ENCODE assay signal across 12 cellular contexts in genomic region chr16:56814537-56815432, GRCh38. TPM values are rescaled to one million over a fixed set of nuclear protein-coding genes. Genes with fewer than 3 reads are reported as not detected.
DNase-seq lines count a peak whose midpoint lies in the region; ATAC-seq, FAIRE-seq and TF ChIP-seq lines count a peak whose summit lies in the region.
"Had no signal": no experiment of that assay in that cellular context is flagged by ENCODE, and none has a peak within 500 bp of the region (broad histone marks: within the 10 kb centered on the region; RNA-seq: fewer than 3 reads in every experiment).

No MANE protein-coding gene starts in this region.

- H3K27ac Mint-ChIP-seq in HFFc6 (peak overlapping the region; percentile 73), WTC11 (peak overlapping the region; percentile 14; the same call in 1 of the 2 replicates)
- no peak overlapping the region for H3K27ac Mint-ChIP-seq in activated T-helper 1 cell treated with anti-CD3 and anti-CD28 coated beads, Interleukin-12 subunit alpha, Interleukin-12 subunit beta, Interleukin-2, Interleukin-4 antibody, amounts not matched to agents 30 ng/mL and 10 ng/mL and 1 ng/mL, durations not matched to agents 14 hours and 24 hours and 36 hours
- H3K27ac Mint-ChIP-seq in activated CD8-positive, alpha-beta T cell treated with anti-CD3 and anti-CD28 coated beads for 36 hours, result no peak overlapping the region

- peaks cover 4% of the 10 kb centered on the region for H3K9me1 ChIP-seq in keratinocyte (ENCODE audit: control insufficient read depth, extremely low read depth, insufficient read depth, low read length)

- H3K4me1 Mint-ChIP-seq in HFFc6 (ENCODE audit: low read depth) (peaks cover 55% of the 10 kb centered on the region), WTC11 (peaks cover 3% of the 10 kb centered on the region; the same call in 1 of the 2 replicates)
- no peaks in the 10 kb centered on the region for H3K4me1 Mint-ChIP-seq in activated T-helper 1 cell treated with anti-CD3 and anti-CD28 coated beads, Interleukin-12 subunit alpha, Interleukin-12 subunit beta, Interleukin-2, Interleukin-4 antibody, amounts not matched to agents 30 ng/mL and 10 ng/mL and 1 ng/mL, durations not matched to agents 14 hours and 24 hours and 36 hours (ENCODE audit: low read depth)
- H3K4me1 Mint-ChIP-seq in activated CD8-positive, alpha-beta T cell treated with anti-CD3 and anti-CD28 coated beads for 36 hours (ENCODE audit: low read depth), result no peaks in the 10 kb centered on the region

- 44% methylated on average over 9 of the region's 9 CpGs for WGBS in smooth muscle cell (ENCODE audit: low lambda C conversion rate)

- intact Hi-C loops in PC-3 (cut with micrococcal nuclease), result no loop called here
- intact Hi-C loops in activated T-helper 1 cell treated with anti-CD3 and anti-CD28 coated beads, Interleukin-12 subunit alpha, Interleukin-12 subunit beta, Interleukin-2, Interleukin-4 antibody, amounts not matched to agents 30 ng/mL and 10 ng/mL and 1 ng/mL, durations not matched to agents 14 hours and 24 hours and 36 hours (cut with micrococcal nuclease), result no loop called here
- intact Hi-C loops in activated CD8-positive, alpha-beta T cell treated with anti-CD3 and anti-CD28 coated beads for 36 hours (cut with micrococcal nuclease), result no loop called here

- H3K9ac ChIP-seq in keratinocyte (ENCODE audit: control insufficient read depth, extremely low read depth, insufficient read depth, low read length), result no peak overlapping the region
- H3K9ac ChIP-seq in smooth muscle cell (ENCODE audit: low read depth), result no peak overlapping the region
- no peak overlapping the region for H3K9ac ChIP-seq in PC-3 (ENCODE audit: low read length)

- H3K4me3 ChIP-seq in keratinocyte (ENCODE audit: control insufficient read depth in 2 of 3, extremely low read depth in 1 of 3, insufficient read depth in 2 of 3, low read depth in 1 of 3, low read length in 3 of 3), result no peak overlapping the region
- H3K4me3 ChIP-seq in smooth muscle cell, result no peak overlapping the region
- H3K4me3 ChIP-seq in PC-3 (ENCODE audit: low read length), result no peak overlapping the region
- H3K4me3 ChIP-seq: thoracic aorta had no signal

- peaks cover 3 to 5% of the 10 kb centered on the region in 2 experiments for H3K36me3 ChIP-seq in keratinocyte (ENCODE audit: control insufficient read depth in 2 of 2, extremely low read depth in 1 of 2, insufficient read depth in 2 of 2, low read length in 2 of 2)
- no peaks in the 10 kb centered on the region for H3K36me3 ChIP-seq in smooth muscle cell (ENCODE audit: low read depth)
- no peaks in the 10 kb centered on the region; the same call in none of the 2 replicates for H3K36me3 ChIP-seq in PC-3 (ENCODE audit: low read depth, low read length)

- H2AFZ ChIP-seq in keratinocyte (ENCODE audit: control insufficient read depth, low read length), result no peak overlapping the region
- H2AFZ ChIP-seq in smooth muscle cell (ENCODE audit: low read depth), result no peak overlapping the region
- no peak overlapping the region for H2AFZ ChIP-seq in PC-3 (ENCODE audit: low read length)

- no peak for ATAC-seq in WTC11
- ATAC-seq in PC-3, result no peak
- ATAC-seq in activated CD8-positive, alpha-beta T cell treated with anti-CD3 and anti-CD28 coated beads for 36 hours, result no peak

- H3K27me3 Mint-ChIP-seq in HFFc6 (ENCODE audit: insufficient read depth) (no peaks in the 10 kb centered on the region), WTC11 (ENCODE audit: low read depth) (no peaks in the 10 kb centered on the region)
- H3K27me3 Mint-ChIP-seq in activated T-helper 1 cell treated with anti-CD3 and anti-CD28 coated beads, Interleukin-12 subunit alpha, Interleukin-12 subunit beta, Interleukin-2, Interleukin-4 antibody, amounts not matched to agents 30 ng/mL and 10 ng/mL and 1 ng/mL, durations not matched to agents 14 hours and 24 hours and 36 hours (ENCODE audit: insufficient read depth), result no peaks in the 10 kb centered on the region
- H3K27me3 Mint-ChIP-seq in activated CD8-positive, alpha-beta T cell treated with anti-CD3 and anti-CD28 coated beads for 36 hours, result no peaks in the 10 kb centered on the region

- H3F3A ChIP-seq in smooth muscle cell (ENCODE audit: low read depth) (peaks cover 5% of the 10 kb centered on the region), PC-3 (ENCODE audit: low read length, unreplicated experiment) (no peaks in the 10 kb centered on the region)

- H3K9me3 Mint-ChIP-seq in HFFc6 (no peaks in the 10 kb centered on the region), WTC11 (no peaks in the 10 kb centered on the region)
- no peaks in the 10 kb centered on the region for H3K9me3 Mint-ChIP-seq in activated T-helper 1 cell treated with anti-CD3 and anti-CD28 coated beads, Interleukin-12 subunit alpha, Interleukin-12 subunit beta, Interleukin-2, Interleukin-4 antibody, amounts not matched to agents 30 ng/mL and 10 ng/mL and 1 ng/mL, durations not matched to agents 14 hours and 24 hours and 36 hours
- H3K9me3 Mint-ChIP-seq in activated CD8-positive, alpha-beta T cell treated with anti-CD3 and anti-CD28 coated beads for 36 hours, result no peaks in the 10 kb centered on the region

- H3K79me2 ChIP-seq in keratinocyte (ENCODE audit: control insufficient read depth, insufficient read depth, low read length), result peaks cover 2% of the 10 kb centered on the region
- H3K79me2 ChIP-seq in smooth muscle cell (ENCODE audit: low read depth), result no peaks in the 10 kb centered on the region
- peaks cover 1% of the 10 kb centered on the region; the same call in 1 of the 2 replicates for H3K79me2 ChIP-seq in PC-3 (ENCODE audit: low read length)

- H3K27ac ChIP-seq in keratinocyte (ENCODE audit: control insufficient read depth, insufficient read depth, low read length) (no peak overlapping the region), smooth muscle cell (ENCODE audit: low read depth) (peak overlapping the region; percentile 55), PC-3 (ENCODE audit: low read length) (no peak overlapping the region)
- H3K27ac ChIP-seq: thoracic aorta had no signal

- dilution Hi-C loops in keratinocyte (cut with MboI; ENCODE audit: extremely low pct_ligation_motif_present, low sequenced_read_pairs), result no loop called here

- H3K27me3 ChIP-seq in keratinocyte (ENCODE audit: control insufficient read depth, extremely low read depth, insufficient read depth, low read length) (no peaks in the 10 kb centered on the region), smooth muscle cell (ENCODE audit: low read depth) (no peaks in the 10 kb centered on the region), PC-3 (ENCODE audit: low read length) (no peaks in the 10 kb centered on the region)

- H3K9me2 ChIP-seq in PC-3 (replicated peaks; ENCODE audit: low read length), result no peaks in the 10 kb centered on the region

- FAIRE-seq in keratinocyte (lab: Jason Lieb, UNC), result peak; percentile 36

- no peak overlapping the region for H3K4me2 ChIP-seq in keratinocyte (ENCODE audit: control insufficient read depth, extremely low read depth, insufficient read depth, low read depth, low read length)
- peak overlapping the region; percentile 70 for H3K4me2 ChIP-seq in smooth muscle cell
- no peak overlapping the region for H3K4me2 ChIP-seq in PC-3 (ENCODE audit: low read length)

- POLR2A ChIA-PET in WTC11 (lab: Charles Lee) (no interaction called here), PC-3 (lab: Charles Lee; ENCODE audit: unreplicated experiment) (no interaction called here)
- POLR2A ChIA-PET in activated CD8-positive, alpha-beta T cell treated with anti-CD3 and anti-CD28 coated beads for 36 hours (lab: Charles Lee), result interaction anchor here (1.0 to 1.3 kb wide), 2 partner anchors 18 to 39 kb away, joined by 3 to 4 read pairs; no protein-coding TSS in a partner anchor

- CTCF ChIA-PET in WTC11 (lab: Charles Lee) (interaction anchor here (0.8 kb wide), 1 partner anchor 22 kb away, joined by 3 read pairs; no protein-coding TSS in a partner anchor), PC-3 (lab: Charles Lee) (no interaction called here)
- CTCF ChIA-PET in activated CD8-positive, alpha-beta T cell treated with anti-CD3 and anti-CD28 coated beads for 36 hours (lab: Charles Lee), result interaction anchor here (1.0 to 1.8 kb wide), 3 partner anchors 52 to 149 kb away, joined by 3 to 4 read pairs (median 4); no protein-coding TSS in a partner anchor

- DNase-seq in HFFc6 (no peak), WTC11 (ENCODE audit: low spot score) (no peak), keratinocyte (ENCODE audit: low read depth, low spot score) (no peak), smooth muscle cell (lab: John Stamatoyannopoulos, UW; ENCODE audit: unreplicated experiment) (no peak), PC-3 (no peak)
- DNase-seq in activated T-helper 1 cell treated with anti-CD3 and anti-CD28 coated beads, Interleukin-12 subunit alpha, Interleukin-12 subunit beta, Interleukin-2, Interleukin-4 antibody, amounts not matched to agents 30 ng/mL and 10 ng/mL and 1 ng/mL, durations not matched to agents 14 hours and 24 hours and 36 hours (ENCODE audit: low spot score), result no peak
- DNase-seq in activated CD8-positive, alpha-beta T cell treated with anti-CD3 and anti-CD28 coated beads for 36 hours, result no peak
- DNase-seq: activated gamma-delta T cell; effector memory CD4-positive, alpha-beta T cell; SHP77 treated with DMSO at 0.1 percent for 48 hours had no signal

- H3K9me3 ChIP-seq in keratinocyte (ENCODE audit: control insufficient read depth, low read depth, low read length), result no peaks in the 10 kb centered on the region
- no peaks in the 10 kb centered on the region for H3K9me3 ChIP-seq in smooth muscle cell (replicated peaks; ENCODE audit: low read depth)
- no peaks in the 10 kb centered on the region for H3K9me3 ChIP-seq in PC-3 (ENCODE audit: low read length)
- H3K9me3 ChIP-seq: thoracic aorta had no signal

- peaks cover 14% of the 10 kb centered on the region for H3K36me3 Mint-ChIP-seq in HFFc6 (ENCODE audit: low read depth)
- peaks cover 4% of the 10 kb centered on the region for H3K36me3 Mint-ChIP-seq in WTC11
- H3K36me3 Mint-ChIP-seq in activated T-helper 1 cell treated with anti-CD3 and anti-CD28 coated beads, Interleukin-12 subunit alpha, Interleukin-12 subunit beta, Interleukin-2, Interleukin-4 antibody, amounts not matched to agents 30 ng/mL and 10 ng/mL and 1 ng/mL, durations not matched to agents 14 hours and 24 hours and 36 hours (ENCODE audit: low read depth), result peaks cover 2% of the 10 kb centered on the region
- H3K36me3 Mint-ChIP-seq in activated CD8-positive, alpha-beta T cell treated with anti-CD3 and anti-CD28 coated beads for 36 hours (ENCODE audit: low read depth), result peaks cover 7% of the 10 kb centered on the region

- H3K4me3 Mint-ChIP-seq in HFFc6 (peak overlapping the region; percentile 49; the same call in 1 of the 2 replicates), WTC11 (no peak overlapping the region)
- H3K4me3 Mint-ChIP-seq in activated T-helper 1 cell treated with anti-CD3 and anti-CD28 coated beads, Interleukin-12 subunit alpha, Interleukin-12 subunit beta, Interleukin-2, Interleukin-4 antibody, amounts not matched to agents 30 ng/mL and 10 ng/mL and 1 ng/mL, durations not matched to agents 14 hours and 24 hours and 36 hours, result no peak overlapping the region
- H3K4me3 Mint-ChIP-seq in activated CD8-positive, alpha-beta T cell treated with anti-CD3 and anti-CD28 coated beads for 36 hours, result no peak overlapping the region

- H4K20me1 ChIP-seq in keratinocyte (ENCODE audit: control insufficient read depth, extremely low read depth, insufficient read depth, low read length), result no peaks in the 10 kb centered on the region
- H4K20me1 ChIP-seq in smooth muscle cell (ENCODE audit: low read depth), result no peaks in the 10 kb centered on the region
- no peaks in the 10 kb centered on the region for H4K20me1 ChIP-seq in PC-3 (ENCODE audit: low read length)

- TF ChIP-seq CTCF in HFFc6 (IDR thresholded peaks at IDR 0.05), result no peak
- no peak for TF ChIP-seq CTCF in WTC11 (IDR thresholded peaks at IDR 0.05)
- no peak for TF ChIP-seq CTCF in keratinocyte (optimal IDR thresholded peaks at IDR 0.05 in 1 of 3, IDR thresholded peaks at IDR 0.05 in 1 of 3, conservative IDR thresholded peaks at IDR 0.05 in 1 of 3; ENCODE audit: extremely low read depth in 1 of 3, insufficient read depth in 2 of 3, low read length in 3 of 3)
- TF ChIP-seq CTCF in smooth muscle cell (IDR thresholded peaks at IDR 0.05; ENCODE audit: borderline replicate concordance, insufficient read depth, poor library complexity, severe bottlenecking), result no peak
- no peak for TF ChIP-seq CTCF in PC-3 (conservative IDR thresholded peaks at IDR 0.05; ENCODE audit: low read depth, low read length)
- TF ChIP-seq CTCF in activated CD8-positive, alpha-beta T cell treated with anti-CD3 and anti-CD28 coated beads for 36 hours (IDR thresholded peaks at IDR 0.05), result no peak

- peaks cover 24% of the 10 kb centered on the region for H3K4me1 ChIP-seq in keratinocyte (ENCODE audit: control insufficient read depth, extremely low read depth, insufficient read depth, low read length)
- peaks cover 22% of the 10 kb centered on the region for H3K4me1 ChIP-seq in smooth muscle cell (ENCODE audit: low read depth)
- peaks cover 18% of the 10 kb centered on the region for H3K4me1 ChIP-seq in PC-3 (ENCODE audit: insufficient read depth, low read length)

- BruUV-seq in PC-3 (replicated peaks; lab: Mats Ljungman, UMichigan), result no TSS peak

RNA-seq across cellular contexts. Expression of gene SLC12A3, which starts 50.2 kb away (rescaled TPM):
- not detected for total RNA-seq in HFFc6 (2021; fragmentation: NEBNext Ultra II Directional; extraction: Animal tissue kit (Norgen Biotek cat#: 25700))
- total RNA-seq in WTC11 (2021) (0.05 to 0.09 TPM in 2 of 3 replicates, not detected in the other), smooth muscle cell (not detected in 2 replicates), PC-3 (2014; rRNA removed) (not detected in 2 replicates)
- polyA plus RNA-seq in keratinocyte (0.01 TPM in 1 of 3 replicates, not detected in the others), smooth muscle cell (not detected in 2 replicates)
- not detected for polyA plus RNA-seq in keratinocyte (2011; ENCODE audit: low read depth)
- polyA plus RNA-seq in keratinocyte (2011; cell fraction: cytosol; rRNA removed), result 0.13 TPM in 1 of 2 replicates, not detected in the other
- not detected in 2 replicates for polyA plus RNA-seq in keratinocyte (2011; cell fraction: nucleus; rRNA removed)
- not detected in 2 replicates for polyA plus RNA-seq in keratinocyte (2012; ENCODE audit: low replicate concordance)
- polyA minus RNA-seq in keratinocyte, result 0.07 to 0.49 TPM in 2 of 3 replicates, not detected in the other
- 1.7 TPM for polyA minus RNA-seq in keratinocyte (2011; cell fraction: cytosol; rRNA and poly(A)+ RNA removed)
- 0.21 and 0.31 TPM in 2 replicates for polyA minus RNA-seq in keratinocyte (2011; cell fraction: nucleus; rRNA and poly(A)+ RNA removed)
- not detected in 2 replicates for total RNA-seq in activated T-helper 1 cell treated with anti-CD3 and anti-CD28 coated beads, Interleukin-12 subunit alpha, Interleukin-12 subunit beta, Interleukin-2, Interleukin-4 antibody, amounts not matched to agents 30 ng/mL and 10 ng/mL and 1 ng/mL, durations not matched to agents 14 hours and 24 hours and 36 hours
- not detected for total RNA-seq in activated CD8-positive, alpha-beta T cell treated with anti-CD3 and anti-CD28 coated beads for 36 hours
- total RNA-seq: posterior vena cava, thoracic aorta had no signal

Comparison
In these comparisons a context has a peak if more than half of its experiments do, and no peak if none do; other contexts are left out.
1. H3K27ac Mint-ChIP-seq: peak in HFFc6 (single experiment) and WTC11 (single experiment); none in activated T-helper 1 cell treated with anti-CD3 and anti-CD28 coated beads, Interleukin-12 subunit alpha, Interleukin-12 subunit beta, Interleukin-2, Interleukin-4 antibody, amounts not matched to agents 30 ng/mL and 10 ng/mL and 1 ng/mL, durations not matched to agents 14 hours and 24 hours and 36 hours (single experiment) and activated CD8-positive, alpha-beta T cell treated with anti-CD3 and anti-CD28 coated beads for 36 hours (single experiment).